In the genomic region with DNA sequence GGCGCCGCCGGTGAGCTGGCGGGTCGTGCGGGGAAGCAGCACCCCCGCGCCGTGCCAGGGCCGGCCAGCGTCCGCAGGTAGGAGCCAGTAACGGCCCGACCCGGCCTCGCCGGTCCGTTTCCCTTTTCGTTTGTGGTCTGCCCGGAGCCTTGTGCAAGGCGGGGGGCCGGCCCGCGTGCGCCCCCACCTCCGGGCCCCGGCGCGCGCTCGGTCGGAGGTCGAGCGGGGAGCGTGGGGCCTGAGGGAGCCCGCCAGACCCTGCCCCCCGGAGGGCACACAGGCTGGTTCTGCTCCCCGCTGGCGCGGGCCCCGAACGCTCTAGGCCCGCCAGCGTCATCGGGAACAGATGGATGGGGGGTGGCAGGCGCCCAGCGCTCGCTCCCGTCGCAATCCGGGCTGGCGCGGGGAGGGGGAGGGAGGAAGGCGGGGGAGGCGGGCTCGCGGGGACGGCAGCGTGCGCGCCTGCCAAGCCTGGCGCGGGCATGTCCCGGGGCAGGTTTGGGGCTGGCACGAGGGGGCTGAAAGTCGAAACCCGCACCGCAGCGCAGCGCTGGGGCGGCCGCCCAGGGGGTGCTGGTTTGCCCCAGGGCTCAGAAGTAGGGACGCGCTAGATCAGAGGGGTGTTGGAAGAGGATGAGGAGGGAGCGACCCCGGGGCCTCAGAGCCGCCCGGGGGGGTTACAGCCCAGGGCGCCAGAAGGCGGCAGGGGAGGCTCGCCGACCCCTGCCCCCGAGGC, we compare ENCODE assay signal across 8 cellular contexts. TPM values are rescaled to one million over a fixed set of nuclear protein-coding genes. Genes with fewer than 3 reads are reported as not detected.
A peak's percentile ranks its signal among the peaks of the same experiment; 100 is the strongest.
DNase-seq lines count a peak whose midpoint lies in the region; ATAC-seq and TF ChIP-seq lines count a peak whose summit lies in the region.

No MANE protein-coding gene starts in this region.

- H3K9me3 Mint-ChIP-seq in activated CD8-positive, alpha-beta T cell treated with anti-CD3 and anti-CD28 coated beads, Interleukin-2, amount 10 ng/mL, durations not matched to agents 7 days and 5 days (ENCODE audit: insufficient read depth), result no peaks in the 10 kb centered on the region
- no peaks in the 10 kb centered on the region for H3K9me3 Mint-ChIP-seq in stimulated activated naive B cell treated with anti-CD40 and anti-IgM and Interleukin-4, amounts not matched to agents 10 μg/mL and 1 μg/mL and 100 μg/mL, for 72 hours

- H3K4me1 ChIP-seq in mesendoderm (ENCODE audit: control insufficient read depth, low read depth, low read length), result peaks cover 27% of the 10 kb centered on the region

- no CpG with 5 or more reads among the region's 83 CpGs for WGBS in mesendoderm (ENCODE audit: extremely low coverage, insufficient coverage, low lambda C conversion rate)

- H4K5ac ChIP-seq in mesendoderm (ENCODE audit: low read length), result no peak overlapping the region

- peak overlapping the region; percentile 80 for H2BK120ac ChIP-seq in mesendoderm (ENCODE audit: low read depth, low read length)

- CTCF ChIA-PET in activated CD8-positive, alpha-beta T cell treated with anti-CD3 and anti-CD28 coated beads, Interleukin-2, amount 10 ng/mL, durations not matched to agents 7 days and 5 days (lab: Charles Lee), result interaction anchor here (0.7 to 3.6 kb wide), 15 partner anchors 19 to 195 kb away, joined by 3 to 50 read pairs (median 10); no protein-coding TSS in a partner anchor

- POLR2A ChIA-PET in activated CD8-positive, alpha-beta T cell treated with anti-CD3 and anti-CD28 coated beads, Interleukin-2, amount 10 ng/mL, durations not matched to agents 7 days and 5 days (lab: Charles Lee), result interaction anchor here (0.8 to 4.5 kb wide), 2 partner anchors 54 to 58 kb away, joined by 4 to 34 read pairs; no protein-coding TSS in a partner anchor

- H3K36me3 Mint-ChIP-seq in activated CD8-positive, alpha-beta T cell treated with anti-CD3 and anti-CD28 coated beads, Interleukin-2, amount 10 ng/mL, durations not matched to agents 7 days and 5 days (ENCODE audit: low read depth), result peaks cover 1% of the 10 kb centered on the region
- no peaks in the 10 kb centered on the region for H3K36me3 Mint-ChIP-seq in stimulated activated naive B cell treated with anti-CD40 and anti-IgM and Interleukin-4, amounts not matched to agents 10 μg/mL and 1 μg/mL and 100 μg/mL, for 72 hours

- peak; percentile 94 for DNase-seq in AG08396 (ENCODE audit: low spot score)
- peak; percentile 94 for DNase-seq in H7
- DNase-seq in NCI-H524 treated with DMSO at 0.1 percent for 48 hours (lab: John Stamatoyannopoulos, UW), result peak; percentile 70
- DNase-seq in activated CD8-positive, alpha-beta T cell treated with anti-CD3 and anti-CD28 coated beads, Interleukin-2, amount 10 ng/mL, durations not matched to agents 7 days and 5 days, result peak; percentile 57
- peak; percentile 87 for DNase-seq in epithelial cell of esophagus (ENCODE audit: low read depth)
- DNase-seq in mesendoderm, result peak; percentile 83
- peak; percentile 32 for DNase-seq in stimulated activated naive B cell treated with anti-CD40 and anti-IgM and Interleukin-4, amounts not matched to agents 10 μg/mL and 1 μg/mL and 100 μg/mL, for 72 hours

- H3K4me1 Mint-ChIP-seq in activated CD8-positive, alpha-beta T cell treated with anti-CD3 and anti-CD28 coated beads, Interleukin-2, amount 10 ng/mL, durations not matched to agents 7 days and 5 days (ENCODE audit: low read depth), result peaks cover 62% of the 10 kb centered on the region
- H3K4me1 Mint-ChIP-seq in stimulated activated naive B cell treated with anti-CD40 and anti-IgM and Interleukin-4, amounts not matched to agents 10 μg/mL and 1 μg/mL and 100 μg/mL, for 72 hours, result peaks cover 43 to 69% of the 10 kb centered on the region in 2 donors

- H4K8ac ChIP-seq in mesendoderm (ENCODE audit: low read depth, low read length), result no peak overlapping the region

- ATAC-seq in activated CD8-positive, alpha-beta T cell treated with anti-CD3 and anti-CD28 coated beads, Interleukin-2, amount 10 ng/mL, durations not matched to agents 7 days and 5 days, result peak; percentile 10
- no peak for ATAC-seq in stimulated activated naive B cell treated with anti-CD40 and anti-IgM and Interleukin-4, amounts not matched to agents 10 μg/mL and 1 μg/mL and 100 μg/mL, for 72 hours (replicated peaks)
- ATAC-seq in GM18517 (IDR thresholded peaks at IDR 0.05; ENCODE audit: unreplicated experiment), result no peak

- H3K79me2 ChIP-seq in mesendoderm (ENCODE audit: control insufficient read depth, insufficient read depth, low read length), result peaks cover 17% of the 10 kb centered on the region

- H3K4me2 ChIP-seq in mesendoderm (ENCODE audit: low read length), result peak overlapping the region; percentile 71

- no peak overlapping the region for H2AK5ac ChIP-seq in mesendoderm (ENCODE audit: low read length)

- peak overlapping the region; percentile 55 for H2BK5ac ChIP-seq in mesendoderm (ENCODE audit: low read length)

- H3K27ac Mint-ChIP-seq in activated CD8-positive, alpha-beta T cell treated with anti-CD3 and anti-CD28 coated beads, Interleukin-2, amount 10 ng/mL, durations not matched to agents 7 days and 5 days, result peak overlapping the region; percentile 52
- peak overlapping the region; percentile 87 for H3K27ac Mint-ChIP-seq in stimulated activated naive B cell treated with anti-CD40 and anti-IgM and Interleukin-4, amounts not matched to agents 10 μg/mL and 1 μg/mL and 100 μg/mL, for 72 hours

- H3K4me3 ChIP-seq in H7 (ENCODE audit: insufficient read depth, low read depth, low read length), result peak overlapping the region; percentile 89
- peak overlapping the region; percentile 45 for H3K4me3 ChIP-seq in epithelial cell of esophagus (ENCODE audit: low read length)
- peak overlapping the region; percentile 54 for H3K4me3 ChIP-seq in mesendoderm (ENCODE audit: low read length)

- H3K18ac ChIP-seq in mesendoderm (ENCODE audit: low read length), result peak overlapping the region; percentile 91

- H3K27me3 Mint-ChIP-seq in activated CD8-positive, alpha-beta T cell treated with anti-CD3 and anti-CD28 coated beads, Interleukin-2, amount 10 ng/mL, durations not matched to agents 7 days and 5 days (ENCODE audit: low read depth), result no peaks in the 10 kb centered on the region
- no peaks in the 10 kb centered on the region for H3K27me3 Mint-ChIP-seq in stimulated activated naive B cell treated with anti-CD40 and anti-IgM and Interleukin-4, amounts not matched to agents 10 μg/mL and 1 μg/mL and 100 μg/mL, for 72 hours

- peak overlapping the region; percentile 78 for H3K9ac ChIP-seq in mesendoderm (ENCODE audit: low read length)

- peak overlapping the region; percentile 95 for H3K27ac ChIP-seq in mesendoderm (ENCODE audit: low read depth, low read length)

- H3K36me3 ChIP-seq in H7 (replicated peaks; ENCODE audit: control insufficient read depth, insufficient read depth, low read length), result no peaks in the 10 kb centered on the region
- H3K36me3 ChIP-seq in mesendoderm (ENCODE audit: control insufficient read depth, insufficient read depth, low read length), result no peaks in the 10 kb centered on the region

- peak overlapping the region; percentile 57 for H3K4ac ChIP-seq in mesendoderm (ENCODE audit: low read depth, low read length)

- H3K27me3 ChIP-seq in H7 (ENCODE audit: control insufficient read depth, insufficient read depth, low read length), result peaks cover 2% of the 10 kb centered on the region; the same call in 1 of the 2 replicates
- no peaks in the 10 kb centered on the region for H3K27me3 ChIP-seq in mesendoderm (ENCODE audit: insufficient read depth, low read length, poor library complexity)

- no peak for TF ChIP-seq CTCF in epithelial cell of esophagus (IDR thresholded peaks at IDR 0.05; ENCODE audit: insufficient read depth, low read depth, low read length, missing control alignments)

- H3K4me3 Mint-ChIP-seq in activated CD8-positive, alpha-beta T cell treated with anti-CD3 and anti-CD28 coated beads, Interleukin-2, amount 10 ng/mL, durations not matched to agents 7 days and 5 days, result peak overlapping the region; percentile 62
- H3K4me3 Mint-ChIP-seq in stimulated activated naive B cell treated with anti-CD40 and anti-IgM and Interleukin-4, amounts not matched to agents 10 μg/mL and 1 μg/mL and 100 μg/mL, for 72 hours, result peak overlapping the region; percentile 79 to 82

- no peak overlapping the region for H2BK15ac ChIP-seq in mesendoderm (replicated peaks; ENCODE audit: low read depth)

- peaks cover 11% of the 10 kb centered on the region for H3K79me1 ChIP-seq in mesendoderm (ENCODE audit: low read length)

- H3K56ac ChIP-seq in mesendoderm (ENCODE audit: low read length), result peak overlapping the region; percentile 86

- H3K23ac ChIP-seq in mesendoderm (ENCODE audit: low read length), result no peak overlapping the region

RNA-seq across cellular contexts. Expression of a gene that starts 1.5 kb away (rescaled TPM):
- total RNA-seq in H7 (2014; rRNA removed; shearing (Covaris generic)), result 52.5 and 73.6 TPM in 2 replicates
- 10 to 100 TPM; 48.9 to 51.4 TPM for total RNA-seq in activated CD8-positive, alpha-beta T cell treated with anti-CD3 and anti-CD28 coated beads, Interleukin-2, amount 10 ng/mL, durations not matched to agents 7 days and 5 days
- 16.7 TPM for polyA plus RNA-seq in mesendoderm (2013, experiment 1 of 2)
- 17.3 TPM for polyA plus RNA-seq in mesendoderm (2013, experiment 2 of 2)

Comparison
In these comparisons a context has a peak if more than half of its experiments do, and no peak if none do; other contexts are left out.
1. DNase-seq: peak in every context shown above with its lines; median percentile 94 in AG08396; 94 in H7; 87 in epithelial cell of esophagus; 83 in mesendoderm; 70 in NCI-H524 treated with DMSO at 0.1 percent for 48 hours; 57 in activated CD8-positive, alpha-beta T cell treated with anti-CD3 and anti-CD28 coated beads, Interleukin-2, amount 10 ng/mL, durations not matched to agents 7 days and 5 days; 32 in stimulated activated naive B cell treated with anti-CD40 and anti-IgM and Interleukin-4, amounts not matched to agents 10 μg/mL and 1 μg/mL and 100 μg/mL, for 72 hours.